In the genomic region with DNA sequence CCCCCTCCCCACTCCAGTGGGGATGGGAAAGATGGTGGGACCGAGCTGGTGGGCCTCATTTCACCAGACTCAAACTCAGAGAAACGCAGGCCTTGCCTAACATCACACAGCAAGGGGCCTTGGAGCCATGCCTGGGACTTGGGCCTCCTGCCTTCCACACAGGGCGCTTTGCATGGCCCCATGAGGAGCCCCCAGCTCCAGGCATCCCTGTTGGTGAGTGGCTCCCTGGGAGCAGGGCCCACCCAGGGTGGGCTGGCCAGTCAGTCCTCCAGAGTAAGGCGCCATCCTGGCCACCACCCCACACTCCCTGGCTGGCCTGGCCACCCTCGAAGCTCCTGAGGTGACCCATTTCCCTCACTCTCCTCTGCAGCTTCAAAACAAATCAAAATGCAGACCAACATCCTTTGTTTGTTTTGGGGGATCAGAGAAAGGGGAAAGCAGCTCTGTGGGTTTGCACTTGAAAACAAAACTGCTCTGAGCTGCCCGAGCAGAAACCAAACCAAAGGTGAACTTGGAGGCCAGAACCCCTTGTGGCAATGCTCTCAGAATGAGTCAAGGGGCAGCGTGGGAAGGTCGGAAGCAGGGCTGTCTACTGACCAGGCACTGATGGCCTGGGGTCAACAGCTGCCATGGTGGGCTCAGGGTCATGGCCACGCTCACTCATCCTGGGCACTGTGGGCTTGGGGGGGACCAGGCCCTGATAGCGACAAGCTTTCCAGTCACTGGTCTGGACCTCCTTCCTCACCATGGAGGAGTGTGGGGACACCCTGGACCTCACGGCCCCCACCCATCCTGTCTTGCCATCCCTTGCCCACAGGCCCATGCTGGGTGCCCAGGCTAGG, we compare ENCODE assay signal across 1 cellular context.
A peak's percentile ranks its signal among the peaks of the same experiment; 100 is the strongest.
TF ChIP-seq lines count a peak whose summit lies in the region.

No MANE protein-coding gene starts in this region.

TF ChIP-seq in GM12878, 131 proteins besides CTCF, POLR2A, EP300 and RAD21 (continued from another document and continues in another):
- TF ChIP-seq, protein P1, sequence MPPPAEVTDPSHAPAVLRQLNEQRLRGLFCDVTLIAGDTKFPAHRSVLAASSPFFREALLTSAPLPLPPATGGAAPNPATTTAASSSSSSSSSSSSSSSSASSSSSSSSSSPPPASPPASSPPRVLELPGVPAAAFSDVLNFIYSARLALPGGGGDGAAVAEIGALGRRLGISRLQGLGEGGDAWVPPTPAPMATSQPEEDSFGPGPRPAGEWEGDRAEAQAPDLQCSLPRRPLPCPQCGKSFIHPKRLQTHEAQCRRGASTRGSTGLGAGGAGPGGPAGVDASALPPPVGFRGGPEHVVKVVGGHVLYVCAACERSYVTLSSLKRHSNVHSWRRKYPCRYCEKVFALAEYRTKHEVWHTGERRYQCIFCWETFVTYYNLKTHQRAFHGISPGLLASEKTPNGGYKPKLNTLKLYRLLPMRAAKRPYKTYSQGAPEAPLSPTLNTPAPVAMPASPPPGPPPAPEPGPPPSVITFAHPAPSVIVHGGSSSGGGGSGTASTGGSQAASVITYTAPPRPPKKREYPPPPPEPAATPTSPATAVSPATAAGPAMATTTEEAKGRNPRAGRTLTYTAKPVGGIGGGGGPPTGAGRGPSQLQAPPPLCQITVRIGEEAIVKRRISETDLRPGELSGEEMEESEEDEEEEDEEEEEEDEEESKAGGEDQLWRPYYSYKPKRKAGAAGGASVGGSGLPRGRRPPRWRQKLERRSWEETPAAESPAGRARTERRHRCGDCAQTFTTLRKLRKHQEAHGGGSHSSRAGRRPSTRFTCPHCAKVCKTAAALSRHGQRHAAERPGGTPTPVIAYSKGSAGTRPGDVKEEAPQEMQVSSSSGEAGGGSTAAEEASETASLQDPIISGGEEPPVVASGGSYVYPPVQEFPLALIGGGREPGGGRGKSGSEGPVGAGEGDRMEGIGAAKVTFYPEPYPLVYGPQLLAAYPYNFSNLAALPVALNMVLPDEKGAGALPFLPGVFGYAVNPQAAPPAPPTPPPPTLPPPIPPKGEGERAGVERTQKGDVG (CRISPR knock-in tag; IDR thresholded peaks at IDR 0.05), result no peak
- TF ChIP-seq YY1 (IDR thresholded peaks at IDR 0.05; ENCODE audit: low read depth, low read length), result 0 out of 2 replicates have a peak, but pooled peaks have one; percentile 53
- no peak for TF ChIP-seq POLR2AphosphoS2 (IDR thresholded peaks at IDR 0.05; ENCODE audit: low read depth, low read length)
- TF ChIP-seq POLR2AphosphoS5 (IDR thresholded peaks at IDR 0.05; ENCODE audit: low read length), result no peak
- peak; percentile 71; the same call in 1 of the 2 replicates for TF ChIP-seq TCF3 (IDR thresholded peaks at IDR 0.05; ENCODE audit: borderline replicate concordance, insufficient read depth, low read depth, low read length)
- peak; percentile 84 to 87 for TF ChIP-seq BHLHE40 (IDR thresholded peaks at IDR 0.05; ENCODE audit: borderline replicate concordance in 1 of 2, low read depth in 2 of 2, low read length in 1 of 2)
- TF ChIP-seq POU2F2 (IDR thresholded peaks at IDR 0.05; ENCODE audit: borderline replicate concordance, low read depth, low read length), result peak; percentile 59; the same call in 2 of the 3 replicates
- TF ChIP-seq, protein P2, sequence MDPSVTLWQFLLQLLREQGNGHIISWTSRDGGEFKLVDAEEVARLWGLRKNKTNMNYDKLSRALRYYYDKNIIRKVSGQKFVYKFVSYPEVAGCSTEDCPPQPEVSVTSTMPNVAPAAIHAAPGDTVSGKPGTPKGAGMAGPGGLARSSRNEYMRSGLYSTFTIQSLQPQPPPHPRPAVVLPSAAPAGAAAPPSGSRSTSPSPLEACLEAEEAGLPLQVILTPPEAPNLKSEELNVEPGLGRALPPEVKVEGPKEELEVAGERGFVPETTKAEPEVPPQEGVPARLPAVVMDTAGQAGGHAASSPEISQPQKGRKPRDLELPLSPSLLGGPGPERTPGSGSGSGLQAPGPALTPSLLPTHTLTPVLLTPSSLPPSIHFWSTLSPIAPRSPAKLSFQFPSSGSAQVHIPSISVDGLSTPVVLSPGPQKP (IDR thresholded peaks at IDR 0.05; ENCODE audit: low read depth, low read length), result no peak
- TF ChIP-seq TCF12 (IDR thresholded peaks at IDR 0.05; ENCODE audit: low read depth, low read length), result peak; percentile 84
- TF ChIP-seq ZSCAN29 (IDR thresholded peaks at IDR 0.05), result no peak
- no peak for TF ChIP-seq KLF5 (IDR thresholded peaks at IDR 0.05; ENCODE audit: partially characterized antibody)
- TF ChIP-seq, protein P3, sequence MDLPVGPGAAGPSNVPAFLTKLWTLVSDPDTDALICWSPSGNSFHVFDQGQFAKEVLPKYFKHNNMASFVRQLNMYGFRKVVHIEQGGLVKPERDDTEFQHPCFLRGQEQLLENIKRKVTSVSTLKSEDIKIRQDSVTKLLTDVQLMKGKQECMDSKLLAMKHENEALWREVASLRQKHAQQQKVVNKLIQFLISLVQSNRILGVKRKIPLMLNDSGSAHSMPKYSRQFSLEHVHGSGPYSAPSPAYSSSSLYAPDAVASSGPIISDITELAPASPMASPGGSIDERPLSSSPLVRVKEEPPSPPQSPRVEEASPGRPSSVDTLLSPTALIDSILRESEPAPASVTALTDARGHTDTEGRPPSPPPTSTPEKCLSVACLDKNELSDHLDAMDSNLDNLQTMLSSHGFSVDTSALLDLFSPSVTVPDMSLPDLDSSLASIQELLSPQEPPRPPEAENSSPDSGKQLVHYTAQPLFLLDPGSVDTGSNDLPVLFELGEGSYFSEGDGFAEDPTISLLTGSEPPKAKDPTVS (IDR thresholded peaks at IDR 0.05; ENCODE audit: low read depth, low read length), result no peak
- TF ChIP-seq STAT3 (IDR thresholded peaks at IDR 0.05; ENCODE audit: low read depth, low read length), result no peak
- no peak for TF ChIP-seq PAX8 (IDR thresholded peaks at IDR 0.05)
- peak; percentile 95 for TF ChIP-seq GATAD2B (conservative IDR thresholded peaks at IDR 0.05; ENCODE audit: low read depth)
- peak; percentile 29; the same call in 1 of the 2 replicates for TF ChIP-seq SPI1 (IDR thresholded peaks at IDR 0.05; ENCODE audit: borderline replicate concordance, insufficient read depth, low read depth, low read length)
- no peak for TF ChIP-seq ZBTB33 (IDR thresholded peaks at IDR 0.05)
- TF ChIP-seq ZNF24 (IDR thresholded peaks at IDR 0.05), result 0 out of 2 replicates have a peak, but pooled peaks have one; percentile 19
- TF ChIP-seq IKZF1 (conservative IDR thresholded peaks at IDR 0.05), result peak; percentile 90
- no peak for TF ChIP-seq ZNF207 (IDR thresholded peaks at IDR 0.05; ENCODE audit: borderline replicate concordance)
- no peak for TF ChIP-seq RFX5 (IDR thresholded peaks at IDR 0.05; ENCODE audit: low read depth, low read length)
- peak; percentile 54; the same call in 1 of the 2 replicates for TF ChIP-seq NR2C1 (IDR thresholded peaks at IDR 0.05)
- peak; percentile 83; the same call in 1 of the 2 replicates for TF ChIP-seq JUND (IDR thresholded peaks at IDR 0.05; ENCODE audit: low read depth, low read length)
- TF ChIP-seq BMI1 (IDR thresholded peaks at IDR 0.05; ENCODE audit: borderline replicate concordance), result 0 out of 2 replicates have a peak, but pooled peaks have one; percentile 32
- no peak for TF ChIP-seq HDGF (IDR thresholded peaks at IDR 0.05)
- no peak for TF ChIP-seq ASH2L (IDR thresholded peaks at IDR 0.05; ENCODE audit: borderline replicate concordance, low read depth)
- TF ChIP-seq, protein P4, sequence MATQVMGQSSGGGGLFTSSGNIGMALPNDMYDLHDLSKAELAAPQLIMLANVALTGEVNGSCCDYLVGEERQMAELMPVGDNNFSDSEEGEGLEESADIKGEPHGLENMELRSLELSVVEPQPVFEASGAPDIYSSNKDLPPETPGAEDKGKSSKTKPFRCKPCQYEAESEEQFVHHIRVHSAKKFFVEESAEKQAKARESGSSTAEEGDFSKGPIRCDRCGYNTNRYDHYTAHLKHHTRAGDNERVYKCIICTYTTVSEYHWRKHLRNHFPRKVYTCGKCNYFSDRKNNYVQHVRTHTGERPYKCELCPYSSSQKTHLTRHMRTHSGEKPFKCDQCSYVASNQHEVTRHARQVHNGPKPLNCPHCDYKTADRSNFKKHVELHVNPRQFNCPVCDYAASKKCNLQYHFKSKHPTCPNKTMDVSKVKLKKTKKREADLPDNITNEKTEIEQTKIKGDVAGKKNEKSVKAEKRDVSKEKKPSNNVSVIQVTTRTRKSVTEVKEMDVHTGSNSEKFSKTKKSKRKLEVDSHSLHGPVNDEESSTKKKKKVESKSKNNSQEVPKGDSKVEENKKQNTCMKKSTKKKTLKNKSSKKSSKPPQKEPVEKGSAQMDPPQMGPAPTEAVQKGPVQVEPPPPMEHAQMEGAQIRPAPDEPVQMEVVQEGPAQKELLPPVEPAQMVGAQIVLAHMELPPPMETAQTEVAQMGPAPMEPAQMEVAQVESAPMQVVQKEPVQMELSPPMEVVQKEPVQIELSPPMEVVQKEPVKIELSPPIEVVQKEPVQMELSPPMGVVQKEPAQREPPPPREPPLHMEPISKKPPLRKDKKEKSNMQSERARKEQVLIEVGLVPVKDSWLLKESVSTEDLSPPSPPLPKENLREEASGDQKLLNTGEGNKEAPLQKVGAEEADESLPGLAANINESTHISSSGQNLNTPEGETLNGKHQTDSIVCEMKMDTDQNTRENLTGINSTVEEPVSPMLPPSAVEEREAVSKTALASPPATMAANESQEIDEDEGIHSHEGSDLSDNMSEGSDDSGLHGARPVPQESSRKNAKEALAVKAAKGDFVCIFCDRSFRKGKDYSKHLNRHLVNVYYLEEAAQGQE (IDR thresholded peaks at IDR 0.05; ENCODE audit: low read depth, low read length), result no peak
- TF ChIP-seq E2F8 (IDR thresholded peaks at IDR 0.05; ENCODE audit: low read depth, partially characterized antibody), result no peak
- peak in 1 of 2 experiments; percentile 70; a peak in 1 of 4 replicates for TF ChIP-seq ETV6 (conservative IDR thresholded peaks at IDR 0.05 in 1 of 2, IDR thresholded peaks at IDR 0.05 in 1 of 2; ENCODE audit: borderline replicate concordance in 1 of 2, low read depth in 1 of 2)
- TF ChIP-seq PAX5 (IDR thresholded peaks at IDR 0.05; ENCODE audit: borderline replicate concordance, low read depth, low read length), result peak; percentile 97
- TF ChIP-seq HCFC1 (IDR thresholded peaks at IDR 0.05; ENCODE audit: low read length), result no peak
- peak; percentile 98 for TF ChIP-seq TBL1XR1 (IDR thresholded peaks at IDR 0.05; ENCODE audit: low read depth, low read length)
- peak; percentile 84 to 88 for TF ChIP-seq IKZF2 (IDR thresholded peaks at IDR 0.05)
- TF ChIP-seq GABPA (IDR thresholded peaks at IDR 0.05; ENCODE audit: low read depth), result no peak; the same call in 1 of the 2 replicates
- TF ChIP-seq USF2 (IDR thresholded peaks at IDR 0.05; ENCODE audit: borderline replicate concordance, low read depth, low read length), result no peak
- no peak for TF ChIP-seq RAD51 (IDR thresholded peaks at IDR 0.05)
- TF ChIP-seq PML (IDR thresholded peaks at IDR 0.05; ENCODE audit: low read length), result peak; percentile 46; the same call in 1 of the 2 replicates
- TF ChIP-seq, protein P5, sequence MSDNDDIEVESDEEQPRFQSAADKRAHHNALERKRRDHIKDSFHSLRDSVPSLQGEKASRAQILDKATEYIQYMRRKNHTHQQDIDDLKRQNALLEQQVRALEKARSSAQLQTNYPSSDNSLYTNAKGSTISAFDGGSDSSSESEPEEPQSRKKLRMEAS (IDR thresholded peaks at IDR 0.05; ENCODE audit: low read depth, low read length), result no peak
- no peak for TF ChIP-seq SMAD5 (IDR thresholded peaks at IDR 0.05; ENCODE audit: low read depth)
- peak; percentile 34 for TF ChIP-seq NR2C2 (IDR thresholded peaks at IDR 0.05; ENCODE audit: borderline replicate concordance, control insufficient read depth, insufficient read length, low read depth)
- TF ChIP-seq SMC3 (IDR thresholded peaks at IDR 0.05; ENCODE audit: borderline replicate concordance, low read length), result peak; percentile 21; the same call in 1 of the 2 replicates
- peak; percentile 47; the same call in 1 of the 2 replicates for TF ChIP-seq ATF7 (IDR thresholded peaks at IDR 0.05; ENCODE audit: low read depth)
- peak; percentile 83 for TF ChIP-seq MTA2 (IDR thresholded peaks at IDR 0.05; ENCODE audit: low read depth)
- TF ChIP-seq SP1 (IDR thresholded peaks at IDR 0.05; ENCODE audit: low read depth, low read length), result peak; percentile 50
- TF ChIP-seq TARDBP (IDR thresholded peaks at IDR 0.05; ENCODE audit: borderline replicate concordance), result no peak
